In genomic region chr10:58464956-58465355, GRCh38 we compare ENCODE assay signal across 18 cellular contexts. TPM values are rescaled to one million over a fixed set of nuclear protein-coding genes. Genes with fewer than 3 reads are reported as not detected.
DNase-seq lines count a peak whose midpoint lies in the region; ATAC-seq and TF ChIP-seq lines count a peak whose summit lies in the region.
"Had no signal": no experiment of that assay in that cellular context is flagged by ENCODE, and none has a peak within 500 bp of the region (broad histone marks: within the 10 kb centered on the region; RNA-seq: fewer than 3 reads in every experiment).

No MANE protein-coding gene starts in this region.

- H3K4me3 Mint-ChIP-seq in H9 (no peak overlapping the region), endodermal cell (no peak overlapping the region)
- no peak overlapping the region for H3K4me3 Mint-ChIP-seq in activated CD4-positive, alpha-beta T cell treated with anti-CD3 and anti-CD28 coated beads, Interleukin-2, amount 10 ng/mL, durations not matched to agents 24 days and 14 days
- H3K4me3 Mint-ChIP-seq: IgD-negative memory B cell had no signal

- no peak overlapping the region for H3T11ph ChIP-seq in H9 (ENCODE audit: low read length)

- H3K4me1 Mint-ChIP-seq in H9, result 0 out of 4 replicates have a peak, but pooled peaks cover 0 to 2% of the 10 kb centered on the region in 2 experiments
- no peaks in the 10 kb centered on the region for H3K4me1 Mint-ChIP-seq in endodermal cell
- no peaks in the 10 kb centered on the region for H3K4me1 Mint-ChIP-seq in activated CD4-positive, alpha-beta T cell treated with anti-CD3 and anti-CD28 coated beads, Interleukin-2, amount 10 ng/mL, durations not matched to agents 24 days and 14 days
- H3K4me1 Mint-ChIP-seq: IgD-negative memory B cell had no signal

- H2AK5ac ChIP-seq in H9 (ENCODE audit: insufficient read length, low read length), result no peak overlapping the region
- H2AK5ac ChIP-seq in mesenchymal stem cell (ENCODE audit: low read length, severe bottlenecking), result peak overlapping the region; percentile 78

- no peak overlapping the region for H3K27ac Mint-ChIP-seq in H9
- no peak overlapping the region for H3K27ac Mint-ChIP-seq in endodermal cell
- no peak overlapping the region for H3K27ac Mint-ChIP-seq in activated CD4-positive, alpha-beta T cell treated with anti-CD3 and anti-CD28 coated beads, Interleukin-2, amount 10 ng/mL, durations not matched to agents 24 days and 14 days
- H3K27ac Mint-ChIP-seq: IgD-negative memory B cell had no signal

- TF ChIP-seq CTCF in 22Rv1 (IDR thresholded peaks at IDR 0.05) (peak; percentile 11; the same call in 1 of the 2 replicates), H9 (conservative IDR thresholded peaks at IDR 0.05) (peak; percentile 48; the same call in 2 of the 3 replicates), endodermal cell (conservative IDR thresholded peaks at IDR 0.05) (peak; percentile 42), psoas muscle (IDR thresholded peaks at IDR 0.05) (no peak)

- H2AFZ ChIP-seq in H9 (ENCODE audit: low read length), result no peak overlapping the region
- no peak overlapping the region for H2AFZ ChIP-seq in mesenchymal stem cell (ENCODE audit: low read depth, low read length)

- no peak overlapping the region for H4K5ac ChIP-seq in H9 (ENCODE audit: insufficient read length, low read depth, low read length)

- no peaks in the 10 kb centered on the region for H3K27me3 Mint-ChIP-seq in H9 (ENCODE audit: low read depth)
- H3K27me3 Mint-ChIP-seq in endodermal cell (ENCODE audit: insufficient read depth), result no peaks in the 10 kb centered on the region
- H3K27me3 Mint-ChIP-seq in activated CD4-positive, alpha-beta T cell treated with anti-CD3 and anti-CD28 coated beads, Interleukin-2, amount 10 ng/mL, durations not matched to agents 24 days and 14 days, result no peaks in the 10 kb centered on the region
- H3K27me3 Mint-ChIP-seq: IgD-negative memory B cell had no signal

- no peak overlapping the region for H3K4ac ChIP-seq in H9 (ENCODE audit: low read depth, low read length)
- no peak overlapping the region for H3K4ac ChIP-seq in mesenchymal stem cell (ENCODE audit: low read depth in 1 of 2, low read length in 2 of 2)

- intact Hi-C loops in activated CD4-positive, alpha-beta T cell treated with anti-CD3 and anti-CD28 coated beads, Interleukin-2, amount 10 ng/mL, durations not matched to agents 24 days and 14 days (cut with micrococcal nuclease), result no loop called here
- intact Hi-C loops in psoas muscle (cut with DNase I), result no loop called here

- H4K20me1 ChIP-seq in H9 (ENCODE audit: control insufficient read depth, insufficient read depth, insufficient read length), result no peaks in the 10 kb centered on the region

- H4K8ac ChIP-seq in H9 (replicated peaks; ENCODE audit: insufficient read length, low read depth, low read length) (no peak overlapping the region), mesenchymal stem cell (ENCODE audit: low read length) (no peak overlapping the region)

- no peak overlapping the region for H3K4me2 ChIP-seq in H9 (ENCODE audit: insufficient read depth, insufficient read length, low read length)
- no peak overlapping the region for H3K4me2 ChIP-seq in mesenchymal stem cell (ENCODE audit: low read length, poor library complexity, severe bottlenecking)
- H3K4me2 ChIP-seq: KMS-11 had no signal

- no peak overlapping the region for H4K91ac ChIP-seq in H9 (ENCODE audit: insufficient read length, low read depth, low read length)
- H4K91ac ChIP-seq in mesenchymal stem cell (ENCODE audit: low read length), result no peak overlapping the region

- H3K9me3 ChIP-seq in H9 (ENCODE audit: control insufficient read depth, low read depth, low read length), result no peaks in the 10 kb centered on the region
- no peaks in the 10 kb centered on the region for H3K9me3 ChIP-seq in endodermal cell (ENCODE audit: control insufficient read depth, low read length)
- H3K9me3 ChIP-seq in mesenchymal stem cell (ENCODE audit: control insufficient read depth, low read length), result no peaks in the 10 kb centered on the region
- H3K9me3 ChIP-seq in psoas muscle, result peaks cover 6% of the 10 kb centered on the region

- no peak for ATAC-seq in GM21786 (IDR thresholded peaks at IDR 0.05; ENCODE audit: unreplicated experiment)
- ATAC-seq in psoas muscle, result no peak

- peaks cover 3 to 9% (median 5%) of the 10 kb centered on the region in 3 experiments for H3K36me3 Mint-ChIP-seq in H9 (ENCODE audit: insufficient read depth in 1 of 3, low read depth in 3 of 3)
- no peaks in the 10 kb centered on the region for H3K36me3 Mint-ChIP-seq in endodermal cell (ENCODE audit: low read depth)
- no peaks in the 10 kb centered on the region for H3K36me3 Mint-ChIP-seq in activated CD4-positive, alpha-beta T cell treated with anti-CD3 and anti-CD28 coated beads, Interleukin-2, amount 10 ng/mL, durations not matched to agents 24 days and 14 days (ENCODE audit: low read depth)
- H3K36me3 Mint-ChIP-seq: IgD-negative memory B cell had no signal

- DNase-seq in H9 (peak; percentile 50), endodermal cell (peak; percentile 70), mesenchymal stem cell (no peak), psoas muscle (no peak), HuH-7 (ENCODE audit: low spot score) (no peak)
- no peak for DNase-seq in activated CD4-positive, alpha-beta T cell treated with anti-CD3 and anti-CD28 coated beads, Interleukin-2, amount 10 ng/mL, durations not matched to agents 24 days and 14 days
- DNase-seq: GOT3, NCI-H1048, NCI-H1417, NCI-H1694, NCI-H2029 treated with DMSO at 0.1 percent for 48 hours, NCI-H526 treated with DMSO at 0.1 percent for 48 hours, SIG-M5 had no signal

- no peak overlapping the region for H3K56ac ChIP-seq in H9 (ENCODE audit: insufficient read length, low read depth, low read length)

- H2BK15ac ChIP-seq in H9 (ENCODE audit: low read depth, low read length) (no peak overlapping the region), mesenchymal stem cell (ENCODE audit: low read depth, poor library complexity, severe bottlenecking) (no peak overlapping the region)

- H2BK12ac ChIP-seq in H9 (ENCODE audit: insufficient read length, low read depth, low read length), result no peak overlapping the region
- H2BK12ac ChIP-seq in mesenchymal stem cell (ENCODE audit: low read length in 2 of 2), result no peak overlapping the region

- H3K23me2 ChIP-seq in H9 (ENCODE audit: insufficient read length, low read depth, low read length, poor library complexity, severe bottlenecking), result no peaks in the 10 kb centered on the region

- H3K27ac ChIP-seq in 22Rv1 (no peak overlapping the region), H9 (ENCODE audit: insufficient read length, low read depth, low read length) (no peak overlapping the region), endodermal cell (ENCODE audit: low read depth, low read length) (no peak overlapping the region), mesenchymal stem cell (ENCODE audit: low read length, poor library complexity, severe bottlenecking) (no peak overlapping the region), psoas muscle (no peak overlapping the region)
- H3K27ac ChIP-seq: KMS-11, SK-N-MC had no signal

- WGBS in H9 (ENCODE audit: extremely low coverage, insufficient read length, low lambda C conversion rate), result no CpG with 5 or more reads among the region's 2 CpGs
- 92% methylated on average over 2 of the region's 2 CpGs; no CpG with 5 or more reads in 1 of the 2 experiments for WGBS in endodermal cell (ENCODE audit: insufficient coverage in 1 of 2, insufficient read length in 1 of 2), 2 experiments
- WGBS in mesenchymal stem cell, result 84% methylated on average over 2 of the region's 2 CpGs
- 76 to 97% (median 91%) methylated on average over 2 of the region's 2 CpGs for WGBS in psoas muscle, 3 donors

- no peak overlapping the region for H3K18ac ChIP-seq in H9 (ENCODE audit: insufficient read length, low read depth, low read length)
- no peak overlapping the region for H3K18ac ChIP-seq in mesenchymal stem cell (ENCODE audit: low read depth in 1 of 2, low read length in 2 of 2)

- no peak overlapping the region for H3K9ac ChIP-seq in H9 (ENCODE audit: extremely low read depth, insufficient read length, low read length)
- H3K9ac ChIP-seq in endodermal cell (ENCODE audit: extremely low read depth, low read length, poor library complexity, severe bottlenecking), result no peak overlapping the region
- peak overlapping the region; percentile 58 for H3K9ac ChIP-seq in mesenchymal stem cell (ENCODE audit: low read length)
- H3K9ac ChIP-seq: KMS-11 had no signal

- no peak overlapping the region for H3K14ac ChIP-seq in H9 (ENCODE audit: insufficient read depth, low read length)
- no peak overlapping the region for H3K14ac ChIP-seq in mesenchymal stem cell (ENCODE audit: low read length in 2 of 2)

- H2BK120ac ChIP-seq in H9 (ENCODE audit: low read depth, low read length, poor library complexity, severe bottlenecking) (no peak overlapping the region), mesenchymal stem cell (ENCODE audit: low read depth, low read length) (no peak overlapping the region)

- H3K36me3 ChIP-seq in endodermal cell (ENCODE audit: control insufficient read depth, insufficient read depth, low read length) (no peaks in the 10 kb centered on the region), mesenchymal stem cell (ENCODE audit: control insufficient read depth in 1 of 2, insufficient read depth in 2 of 2, low read depth in 1 of 2, low read length in 2 of 2) (no peaks in the 10 kb centered on the region), psoas muscle (ENCODE audit: insufficient read depth in 1 of 2, low read depth in 1 of 2) (no peaks in the 10 kb centered on the region)

- no peaks in the 10 kb centered on the region for H3K79me1 ChIP-seq in H9 (ENCODE audit: insufficient read depth, low read depth, low read length, poor library complexity, severe bottlenecking)
- H3K79me1 ChIP-seq in mesenchymal stem cell (replicated peaks; ENCODE audit: low read length, poor library complexity, severe bottlenecking), result peaks cover 2% of the 10 kb centered on the region

- no peaks in the 10 kb centered on the region for H3K79me2 ChIP-seq in H9 (ENCODE audit: insufficient read depth, low read length)

- H3K23ac ChIP-seq in H9 (ENCODE audit: insufficient read length, low read depth, low read length), result no peak overlapping the region
- no peak overlapping the region for H3K23ac ChIP-seq in mesenchymal stem cell (ENCODE audit: low read length in 2 of 2)

- no peak overlapping the region for H2BK5ac ChIP-seq in H9 (ENCODE audit: insufficient read length, low read length)
- H2BK5ac ChIP-seq in mesenchymal stem cell (ENCODE audit: low read depth, low read length, poor library complexity, severe bottlenecking), result no peak overlapping the region

- H3K27me3 ChIP-seq in H9 (ENCODE audit: insufficient read depth, low read length) (no peaks in the 10 kb centered on the region), endodermal cell (ENCODE audit: control insufficient read depth, insufficient read depth, low read length, poor library complexity, severe bottlenecking) (no peaks in the 10 kb centered on the region), mesenchymal stem cell (ENCODE audit: control insufficient read depth in 1 of 2, insufficient read depth in 1 of 2, low read length in 2 of 2) (no peaks in the 10 kb centered on the region), psoas muscle (ENCODE audit: insufficient read depth in 3 of 3, low read length in 2 of 3) (no peaks in the 10 kb centered on the region)

- H3K4me3 ChIP-seq in endodermal cell (ENCODE audit: low read length) (no peak overlapping the region), mesenchymal stem cell (ENCODE audit: insufficient read depth in 1 of 2, low read depth in 1 of 2, low read length in 2 of 2) (no peak overlapping the region), psoas muscle (no peak overlapping the region)
- H3K4me3 ChIP-seq: SK-N-MC had no signal

- H3K9me3 Mint-ChIP-seq in H9, result peaks cover 15 to 19% of the 10 kb centered on the region in 2 experiments
- H3K9me3 Mint-ChIP-seq in endodermal cell, result peaks cover 15% of the 10 kb centered on the region
- H3K9me3 Mint-ChIP-seq in activated CD4-positive, alpha-beta T cell treated with anti-CD3 and anti-CD28 coated beads, Interleukin-2, amount 10 ng/mL, durations not matched to agents 24 days and 14 days, result peaks cover 4% of the 10 kb centered on the region

- no peak overlapping the region for H2BK20ac ChIP-seq in H9 (ENCODE audit: low read depth, low read length, poor library complexity, severe bottlenecking)

- H3K4me1 ChIP-seq in H9 (ENCODE audit: insufficient read depth, low read length), result no peaks in the 10 kb centered on the region
- no peaks in the 10 kb centered on the region for H3K4me1 ChIP-seq in endodermal cell (ENCODE audit: control insufficient read depth, insufficient read depth, low read length)
- H3K4me1 ChIP-seq in mesenchymal stem cell (ENCODE audit: control insufficient read depth, insufficient read depth, low read depth, low read length), result peaks cover 2% of the 10 kb centered on the region
- H3K4me1 ChIP-seq in psoas muscle, result no peaks in the 10 kb centered on the region

RNA-seq across cellular contexts. Expression of gene BICC1, which starts 47.7 kb away (rescaled TPM):
- total RNA-seq in H9 (2021) (0.57 and 0.64 TPM in 2 replicates), endodermal cell (under 1 TPM; 0.27 to 0.40 TPM), psoas muscle (10 to 100 TPM in 1 of 4 donors, 1 to 10 TPM in 3; 6.3 to 13.2 (median 7.5) TPM)
- 1.9 TPM for polyA plus RNA-seq in endodermal cell (2013, experiment 1 of 2)
- 2.0 TPM for polyA plus RNA-seq in endodermal cell (2013, experiment 2 of 2)
- 4.7 TPM for polyA plus RNA-seq in mesenchymal stem cell (2013, experiment 1 of 2)
- polyA plus RNA-seq in mesenchymal stem cell (2013, experiment 2 of 2), result 5.0 TPM
- total RNA-seq in activated CD4-positive, alpha-beta T cell treated with anti-CD3 and anti-CD28 coated beads, Interleukin-2, amount 10 ng/mL, durations not matched to agents 24 days and 14 days, result not detected in 2 replicates
- 1 to 10 TPM; 4.7 to 7.6 (median 4.8) TPM for polyA plus RNA-seq in psoas muscle
- polyA plus RNA-seq: IgD-negative memory B cell had no signal

Comparison
In these comparisons a context has a peak if more than half of its experiments do, and no peak if none do; other contexts are left out.
1. DNase-seq: peak in H9 (single experiment) and endodermal cell (single experiment); none in mesenchymal stem cell (single experiment), activated CD4-positive, alpha-beta T cell treated with anti-CD3 and anti-CD28 coated beads, Interleukin-2, amount 10 ng/mL, durations not matched to agents 24 days and 14 days (single experiment), psoas muscle (0 of 2) and HuH-7 (single experiment).